Comparison of ENCODE assay signal across 1 cellular context in genomic region chr11:326592-326841, GRCh38.
A peak's percentile ranks its signal among the peaks of the same experiment; 100 is the strongest.
TF ChIP-seq lines count a peak whose summit lies in the region.

No MANE protein-coding gene starts in this region.

TF ChIP-seq in HepG2, 621 proteins besides CTCF, POLR2A, EP300 and RAD21:
- TF ChIP-seq NRL (CRISPR knock-in tag; IDR thresholded peaks at IDR 0.05; ENCODE audit: borderline replicate concordance), result 0 out of 2 replicates have a peak, but pooled peaks have one; percentile 7
- TF ChIP-seq NFKB2 (CRISPR knock-in tag; IDR thresholded peaks at IDR 0.05; ENCODE audit: borderline replicate concordance), result 0 out of 2 replicates have a peak, but pooled peaks have one; percentile 22
- 0 out of 2 replicates have a peak, but pooled peaks have one; percentile 50 for TF ChIP-seq BRD4 (CRISPR knock-in tag; IDR thresholded peaks at IDR 0.05)
- TF ChIP-seq, protein P1, sequence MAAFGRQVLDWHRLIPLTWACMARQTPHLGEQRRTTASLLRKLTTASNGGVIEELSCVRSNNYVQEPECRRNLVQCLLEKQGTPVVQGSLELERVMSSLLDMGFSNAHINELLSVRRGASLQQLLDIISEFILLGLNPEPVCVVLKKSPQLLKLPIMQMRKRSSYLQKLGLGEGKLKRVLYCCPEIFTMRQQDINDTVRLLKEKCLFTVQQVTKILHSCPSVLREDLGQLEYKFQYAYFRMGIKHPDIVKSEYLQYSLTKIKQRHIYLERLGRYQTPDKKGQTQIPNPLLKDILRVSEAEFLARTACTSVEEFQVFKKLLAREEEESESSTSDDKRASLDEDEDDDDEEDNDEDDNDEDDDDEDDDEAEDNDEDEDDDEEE (CRISPR knock-in tag; IDR thresholded peaks at IDR 0.05), result no peak
